Comparison of ENCODE assay signal across 1 cellular context in the genomic region with DNA sequence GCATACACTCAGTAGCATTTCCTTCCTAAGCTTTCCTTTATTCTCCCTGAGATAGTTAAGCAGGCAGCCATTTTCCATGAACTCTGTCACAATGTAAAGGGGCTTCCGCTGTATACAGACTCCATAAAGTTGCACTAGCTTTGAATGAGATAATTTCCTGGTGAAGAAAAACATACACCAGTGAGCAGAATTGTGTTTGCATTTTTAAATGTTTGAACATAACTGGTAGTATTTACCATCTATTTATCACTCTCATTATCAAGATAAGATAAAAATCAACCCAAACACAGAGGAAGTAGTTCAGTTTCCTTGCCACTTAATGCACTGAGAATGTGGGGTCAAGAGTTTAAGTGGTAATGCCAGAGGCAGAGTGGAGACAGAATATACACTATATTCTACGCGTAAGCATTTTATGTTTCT.
TF ChIP-seq lines count a peak whose summit lies in the region.

No MANE protein-coding gene starts in this region.

TF ChIP-seq in K562, 482 proteins besides CTCF, POLR2A, EP300 and RAD21:
- TF ChIP-seq BHLHE40 (IDR thresholded peaks at IDR 0.05; ENCODE audit: low read length), result no peak
- TF ChIP-seq, protein P1, sequence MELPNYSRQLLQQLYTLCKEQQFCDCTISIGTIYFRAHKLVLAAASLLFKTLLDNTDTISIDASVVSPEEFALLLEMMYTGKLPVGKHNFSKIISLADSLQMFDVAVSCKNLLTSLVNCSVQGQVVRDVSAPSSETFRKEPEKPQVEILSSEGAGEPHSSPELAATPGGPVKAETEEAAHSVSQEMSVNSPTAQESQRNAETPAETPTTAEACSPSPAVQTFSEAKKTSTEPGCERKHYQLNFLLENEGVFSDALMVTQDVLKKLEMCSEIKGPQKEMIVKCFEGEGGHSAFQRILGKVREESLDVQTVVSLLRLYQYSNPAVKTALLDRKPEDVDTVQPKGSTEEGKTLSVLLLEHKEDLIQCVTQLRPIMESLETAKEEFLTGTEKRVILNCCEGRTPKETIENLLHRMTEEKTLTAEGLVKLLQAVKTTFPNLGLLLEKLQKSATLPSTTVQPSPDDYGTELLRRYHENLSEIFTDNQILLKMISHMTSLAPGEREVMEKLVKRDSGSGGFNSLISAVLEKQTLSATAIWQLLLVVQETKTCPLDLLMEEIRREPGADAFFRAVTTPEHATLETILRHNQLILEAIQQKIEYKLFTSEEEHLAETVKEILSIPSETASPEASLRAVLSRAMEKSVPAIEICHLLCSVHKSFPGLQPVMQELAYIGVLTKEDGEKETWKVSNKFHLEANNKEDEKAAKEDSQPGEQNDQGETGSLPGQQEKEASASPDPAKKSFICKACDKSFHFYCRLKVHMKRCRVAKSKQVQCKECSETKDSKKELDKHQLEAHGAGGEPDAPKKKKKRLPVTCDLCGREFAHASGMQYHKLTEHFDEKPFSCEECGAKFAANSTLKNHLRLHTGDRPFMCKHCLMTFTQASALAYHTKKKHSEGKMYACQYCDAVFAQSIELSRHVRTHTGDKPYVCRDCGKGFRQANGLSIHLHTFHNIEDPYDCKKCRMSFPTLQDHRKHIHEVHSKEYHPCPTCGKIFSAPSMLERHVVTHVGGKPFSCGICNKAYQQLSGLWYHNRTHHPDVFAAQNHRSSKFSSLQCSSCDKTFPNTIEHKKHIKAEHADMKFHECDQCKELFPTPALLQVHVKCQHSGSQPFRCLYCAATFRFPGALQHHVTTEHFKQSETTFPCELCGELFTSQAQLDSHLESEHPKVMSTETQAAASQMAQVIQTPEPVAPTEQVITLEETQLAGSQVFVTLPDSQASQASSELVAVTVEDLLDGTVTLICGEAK (IDR thresholded peaks at IDR 0.05), result peak; percentile 89
- TF ChIP-seq, protein P1 (CRISPR knock-in tag; IDR thresholded peaks at IDR 0.05), result peak; percentile 62
TF ChIP-seq in K562: peak in this region for 1.
